ENCODE assay signal across 36 cellular contexts in genomic region chr7:114761973-114762372, GRCh38.
"Had no signal": no experiment of that assay in that cellular context is flagged by ENCODE, and none has a peak within 500 bp of the region (broad histone marks: within the 10 kb centered on the region; RNA-seq: fewer than 3 reads in every experiment).

No MANE protein-coding gene starts in this region.

- H3K36me3 ChIP-seq: MG63 had no signal

- H3K27me3 ChIP-seq: MG63 had no signal

- H3K9me3 ChIP-seq: MG63 had no signal

- H3K4me3 ChIP-seq: MG63 had no signal

- DNase-seq: Karpas-422, Kasumi-1, MG63, MM.1S, MV-4-11, NCI-H1048, NCI-H1092, NCI-H1092 treated with DMSO at 0.1 percent for 48 hours, NCI-H1105, NCI-H1105 treated with DMSO at 0.1 percent for 48 hours, NCI-H1417, NCI-H1417 treated with DMSO at 0.1 percent for 48 hours, NCI-H1436, NCI-H1436 treated with DMSO at 0.1 percent for 48 hours, NCI-H146, NCI-H1694, NCI-H1694 treated with DMSO at 0.1 percent for 48 hours, NCI-H187, NCI-H187 treated with DMSO at 0.1 percent for 48 hours, NCI-H1930, NCI-H2029, NCI-H2029 treated with DMSO at 0.1 percent for 48 hours, NCI-H2081, NCI-H2081 treated with DMSO at 0.1 percent for 48 hours, NCI-H2107, NCI-H2171, NCI-H2171 treated with DMSO at 0.1 percent for 48 hours, NCI-H2227 treated with DMSO at 0.1 percent for 48 hours, NCI-H226, NCI-H345, NCI-H446, NCI-H446 treated with DMSO at 0.1 percent for 48 hours, NCI-H510A, NCI-H510A treated with DMSO at 0.1 percent for 48 hours, NCI-H524, NCI-H524 treated with DMSO at 0.1 percent for 48 hours had no signal
